8 cellular contexts compared by ENCODE assay signal in the genomic region with DNA sequence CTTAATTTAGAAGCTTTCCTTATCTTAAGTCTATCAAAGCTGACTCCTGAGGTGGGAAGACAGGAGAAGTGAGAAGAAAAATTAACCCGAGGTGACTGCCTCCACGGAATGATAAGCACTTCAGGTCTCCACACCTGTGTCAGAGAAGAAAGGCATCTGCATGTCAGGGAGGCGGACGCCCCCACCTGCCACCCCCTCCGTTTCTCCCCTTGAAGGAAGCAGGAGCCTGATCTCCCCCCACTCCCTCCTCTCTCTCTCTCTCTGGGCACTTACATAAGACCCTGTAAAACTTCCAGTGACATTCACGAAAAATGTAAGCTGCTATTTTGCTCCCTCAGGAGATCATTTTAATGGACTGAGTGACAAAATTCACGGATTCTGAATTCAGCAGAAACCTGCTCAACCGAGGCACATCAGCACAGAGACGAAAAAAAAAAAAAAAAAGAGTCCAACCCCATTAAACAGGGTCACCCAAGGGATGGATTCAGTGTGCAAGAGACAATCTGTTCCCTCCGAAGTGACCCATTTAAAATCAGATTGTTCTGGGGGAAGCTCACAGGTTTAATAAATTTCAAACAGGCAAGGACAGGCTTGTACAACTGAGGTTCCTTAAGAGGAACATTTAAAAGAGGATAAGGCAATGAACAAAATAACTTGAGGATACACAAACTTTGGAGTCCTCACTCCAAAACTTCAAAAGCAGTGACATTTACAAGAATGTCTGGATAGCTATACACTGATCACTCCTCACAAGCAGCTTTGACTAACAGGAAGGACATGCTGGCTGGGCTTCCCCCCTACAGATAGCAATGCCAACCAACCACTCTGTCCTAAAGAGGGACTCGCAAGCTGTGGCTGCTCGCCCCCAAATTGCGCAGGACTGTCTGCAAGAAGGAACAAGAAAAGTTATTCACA. TPM values are rescaled to one million over a fixed set of nuclear protein-coding genes. Genes with fewer than 3 reads are reported as not detected.
DNase-seq lines count a peak whose midpoint lies in the region; ATAC-seq, FAIRE-seq and TF ChIP-seq lines count a peak whose summit lies in the region.

No MANE protein-coding gene starts in this region.

- TF ChIP-seq POLR2A in adrenal gland (IDR thresholded peaks at IDR 0.05) (no peak), stomach (IDR thresholded peaks at IDR 0.05) (no peak)

- no peaks in the 10 kb centered on the region for H3K36me3 ChIP-seq in adrenal gland (replicated peaks in 1 of 2)
- no peaks in the 10 kb centered on the region for H3K36me3 ChIP-seq in keratinocyte (ENCODE audit: control insufficient read depth in 2 of 2, extremely low read depth in 1 of 2, insufficient read depth in 2 of 2, low read length in 2 of 2)
- H3K36me3 ChIP-seq in stomach = no peaks in the 10 kb centered on the region

- H4K20me1 ChIP-seq in keratinocyte (ENCODE audit: control insufficient read depth, extremely low read depth, insufficient read depth, low read length) = peaks cover 6% of the 10 kb centered on the region

- TF ChIP-seq EP300 in stomach (IDR thresholded peaks at IDR 0.05) = no peak

- peak overlapping the region; percentile 93 for H3K4me2 ChIP-seq in keratinocyte (ENCODE audit: control insufficient read depth, extremely low read depth, insufficient read depth, low read depth, low read length)

- no peak for TF ChIP-seq CTCF in adrenal gland (IDR thresholded peaks at IDR 0.05)
- no peak for TF ChIP-seq CTCF in keratinocyte (optimal IDR thresholded peaks at IDR 0.05 in 1 of 3, IDR thresholded peaks at IDR 0.05 in 1 of 3, conservative IDR thresholded peaks at IDR 0.05 in 1 of 3; ENCODE audit: extremely low read depth in 1 of 3, insufficient read depth in 2 of 3, low read length in 3 of 3)
- no peak for TF ChIP-seq CTCF in stomach (IDR thresholded peaks at IDR 0.05)

- CTCF ChIA-PET in activated CD8-positive, alpha-beta memory T cell treated with anti-CD3 and anti-CD28 coated beads, Interleukin-2, amount 10 ng/mL, durations not matched to agents 7 days and 5 days (lab: Charles Lee) = interaction anchor here (0.6 kb wide), 1 partner anchor 466 kb away, joined by 3 read pairs; no protein-coding TSS in a partner anchor

- intact Hi-C loops in adrenal gland (cut with DNase I) = no loop called here
- intact Hi-C loops in stomach (cut with DNase I; ENCODE audit: low total_unique reads) = no loop called here

- peaks cover 17 to 34% of the 10 kb centered on the region in 2 donors for H3K4me1 ChIP-seq in adrenal gland (replicated peaks in 1 of 2)
- peaks cover 17% of the 10 kb centered on the region for H3K4me1 ChIP-seq in keratinocyte (ENCODE audit: control insufficient read depth, extremely low read depth, insufficient read depth, low read length)
- H3K4me1 ChIP-seq in stomach = peaks cover 7 to 72% (median 49%) of the 10 kb centered on the region in 4 donors

- no peak for DNase-seq in activated CD8-positive, alpha-beta memory T cell treated with anti-CD3 and anti-CD28 coated beads, Interleukin-2, amount 10 ng/mL, durations not matched to agents 7 days and 5 days
- DNase-seq in activated CD8-positive, alpha-beta memory T cell treated with anti-CD3 and anti-CD28 coated beads for 24 hours = no peak
- peak in 2 of 7 donors; percentile 38 to 39 for DNase-seq in adrenal gland
- DNase-seq in keratinocyte (ENCODE audit: low read depth, low spot score) = no peak
- no peak for DNase-seq in stomach
- no peak for DNase-seq in NCI-H1694 treated with DMSO at 0.1 percent for 48 hours (lab: John Stamatoyannopoulos, UW)
- no peak for DNase-seq in ureter (ENCODE audit: low spot score)
- no peak for DNase-seq in 8988T

- H3K27me3 ChIP-seq in adrenal gland (no peaks in the 10 kb centered on the region), keratinocyte (ENCODE audit: control insufficient read depth, extremely low read depth, insufficient read depth, low read length) (no peaks in the 10 kb centered on the region), stomach (peaks cover 0 to 18% (median 0%) of the 10 kb centered on the region in 3 donors)

- ATAC-seq in activated CD8-positive, alpha-beta memory T cell treated with anti-CD3 and anti-CD28 coated beads, Interleukin-2, amount 10 ng/mL, durations not matched to agents 7 days and 5 days = no peak

- H3K9ac ChIP-seq in keratinocyte (ENCODE audit: control insufficient read depth, extremely low read depth, insufficient read depth, low read length) = peak overlapping the region; percentile 81

- H3K79me2 ChIP-seq in keratinocyte (ENCODE audit: control insufficient read depth, insufficient read depth, low read length) = peaks cover 2% of the 10 kb centered on the region

- H3K9me3 Mint-ChIP-seq in activated CD8-positive, alpha-beta memory T cell treated with anti-CD3 and anti-CD28 coated beads, Interleukin-2, amount 10 ng/mL, durations not matched to agents 7 days and 5 days (ENCODE audit: low read depth) = no peaks in the 10 kb centered on the region

- peaks cover 2% of the 10 kb centered on the region for H3K36me3 Mint-ChIP-seq in activated CD8-positive, alpha-beta memory T cell treated with anti-CD3 and anti-CD28 coated beads, Interleukin-2, amount 10 ng/mL, durations not matched to agents 7 days and 5 days

- H3K4me1 Mint-ChIP-seq in activated CD8-positive, alpha-beta memory T cell treated with anti-CD3 and anti-CD28 coated beads, Interleukin-2, amount 10 ng/mL, durations not matched to agents 7 days and 5 days = peaks cover 10% of the 10 kb centered on the region

- peak; percentile 70 for FAIRE-seq in keratinocyte (lab: Jason Lieb, UNC)

- H3K27ac ChIP-seq in adrenal gland = peak overlapping the region in 2 of 5 donors; percentile 39 to 93
- H3K27ac ChIP-seq in keratinocyte (ENCODE audit: control insufficient read depth, insufficient read depth, low read length) = peak overlapping the region; percentile 36
- peak overlapping the region; percentile 58 to 91 (median 82) for H3K27ac ChIP-seq in stomach

- no peaks in the 10 kb centered on the region for H3K9me3 ChIP-seq in adrenal gland (replicated peaks in 1 of 3)
- no peaks in the 10 kb centered on the region for H3K9me3 ChIP-seq in keratinocyte (ENCODE audit: control insufficient read depth, low read depth, low read length)
- no peaks in the 10 kb centered on the region for H3K9me3 ChIP-seq in stomach

- peaks cover 50% of the 10 kb centered on the region for H3K27me3 Mint-ChIP-seq in activated CD8-positive, alpha-beta memory T cell treated with anti-CD3 and anti-CD28 coated beads, Interleukin-2, amount 10 ng/mL, durations not matched to agents 7 days and 5 days

- H3K9me1 ChIP-seq in keratinocyte (ENCODE audit: control insufficient read depth, extremely low read depth, insufficient read depth, low read length) = peaks cover 2% of the 10 kb centered on the region

- peak overlapping the region; percentile 49 for H2AFZ ChIP-seq in keratinocyte (ENCODE audit: control insufficient read depth, low read length)

- 48 to 71% (median 51%) methylated on average over 10 to 13 of the region's 13 CpGs for WGBS in adrenal gland, 4 donors
- 24 to 33% (median 29%) methylated on average over 13 of the region's 13 CpGs for WGBS in stomach, 5 donors

- dilution Hi-C loops in keratinocyte (cut with MboI; ENCODE audit: extremely low pct_ligation_motif_present, low sequenced_read_pairs) = no loop called here

- H3K4me3 Mint-ChIP-seq in activated CD8-positive, alpha-beta memory T cell treated with anti-CD3 and anti-CD28 coated beads, Interleukin-2, amount 10 ng/mL, durations not matched to agents 7 days and 5 days = peak overlapping the region; percentile 7

- peak overlapping the region in 3 of 4 donors; percentile 64 to 89 (median 82) for H3K4me3 ChIP-seq in adrenal gland
- peak overlapping the region; percentile 74 to 78 (median 76) for H3K4me3 ChIP-seq in keratinocyte (ENCODE audit: control insufficient read depth in 2 of 3, extremely low read depth in 1 of 3, insufficient read depth in 2 of 3, low read depth in 1 of 3, low read length in 3 of 3)
- peak overlapping the region; percentile 71 to 90 (median 78) for H3K4me3 ChIP-seq in stomach

- H3K27ac Mint-ChIP-seq in activated CD8-positive, alpha-beta memory T cell treated with anti-CD3 and anti-CD28 coated beads, Interleukin-2, amount 10 ng/mL, durations not matched to agents 7 days and 5 days = no peak overlapping the region

RNA-seq across cellular contexts. Expression of a gene that starts 1.3 kb away (rescaled TPM):
- total RNA-seq in activated CD8-positive, alpha-beta memory T cell treated with anti-CD3 and anti-CD28 coated beads, Interleukin-2, amount 10 ng/mL, durations not matched to agents 7 days and 5 days = 1 to 10 TPM in 1 of 2 experiments, under 1 TPM in 1; 0.58 to 1.1 TPM
- total RNA-seq in adrenal gland = 10 to 100 TPM; 18.8 to 67.6 (median 36.9) TPM
- polyA plus RNA-seq in adrenal gland = 10 to 100 TPM in 2 of 3 donors, 1 to 10 TPM in 1; 3.4 to 14.6 (median 12.6) TPM
- 4.5 to 6.5 TPM (median 5.8 TPM) in 3 replicates for polyA plus RNA-seq in keratinocyte
- 2.3 TPM for polyA plus RNA-seq in keratinocyte (2011; ENCODE audit: low read depth)
- 5.4 and 5.5 TPM in 2 replicates for polyA plus RNA-seq in keratinocyte (2011; cell fraction: cytosol; rRNA removed)
- 8.8 and 11.6 TPM in 2 replicates for polyA plus RNA-seq in keratinocyte (2011; cell fraction: nucleus; rRNA removed)
- polyA plus RNA-seq in keratinocyte (2012; ENCODE audit: low replicate concordance) = 4.2 and 6.3 TPM in 2 replicates
- polyA minus RNA-seq in keratinocyte = 13.2 to 16.0 TPM (median 15.6 TPM) in 3 replicates
- 8.4 TPM for polyA minus RNA-seq in keratinocyte (2011; cell fraction: cytosol; rRNA and poly(A)+ RNA removed)
- polyA minus RNA-seq in keratinocyte (2011; cell fraction: nucleus; rRNA and poly(A)+ RNA removed) = 14.0 and 26.7 TPM in 2 replicates
- total RNA-seq in stomach = 100 to 1,000 TPM in 2 of 5 donors, 10 to 100 TPM in 3; 36.9 to 110 (median 86.6) TPM
- polyA plus RNA-seq in stomach = 1 to 10 TPM; 3.5 to 7.8 (median 4.6) TPM
- 81.6 TPM for total RNA-seq in ureter

Comparison
In these comparisons a context has a peak if more than half of its experiments do, and no peak if none do; other contexts are left out.
1. RNA of a gene that starts 1.3 kb away (total RNA-seq): 36.9 to 110 TPM in stomach, 81.6 TPM in ureter (single experiment) and 18.8 to 67.6 TPM in adrenal gland; 0.58 to 1.1 TPM in activated CD8-positive, alpha-beta memory T cell treated with anti-CD3 and anti-CD28 coated beads, Interleukin-2, amount 10 ng/mL, durations not matched to agents 7 days and 5 days; every median in the first group is over 4 times any median in the second.
2. Peak in every context shown above with its lines, with median percentiles within 50 percentile points of each other: H3K4me3 ChIP-seq.